ENCODE assay signal across 1 cellular context in the genomic region with DNA sequence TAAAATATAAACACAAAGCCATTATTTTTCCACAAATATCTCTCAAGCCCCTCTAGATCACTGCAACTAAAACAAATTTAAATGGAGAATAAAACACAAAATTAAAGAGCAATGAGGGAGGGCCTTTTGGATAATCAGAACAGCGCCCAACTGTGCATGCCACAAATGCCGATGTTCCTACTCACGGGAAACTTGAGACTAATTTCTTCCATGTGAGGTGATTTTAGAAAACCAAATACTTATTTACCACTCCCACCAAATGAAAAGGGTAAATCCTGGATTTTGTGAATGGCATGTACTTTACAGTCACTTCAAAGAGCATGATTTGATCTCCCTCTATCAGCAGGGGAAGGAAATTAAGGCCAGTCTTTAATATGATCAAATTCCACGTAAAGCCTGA.
TF ChIP-seq lines count a peak whose summit lies in the region.

No MANE protein-coding gene starts in this region.

TF ChIP-seq in IMR-90, 13 proteins besides CTCF, POLR2A, EP300 and RAD21:
- TF ChIP-seq RCOR1 (IDR thresholded peaks at IDR 0.05; ENCODE audit: insufficient replicate concordance, low read length) (no peak), FOS (IDR thresholded peaks at IDR 0.05; ENCODE audit: low read depth, low read length) (no peak), CHD1 (IDR thresholded peaks at IDR 0.05; ENCODE audit: low read depth, low read length) (no peak), MXI1 (IDR thresholded peaks at IDR 0.05; ENCODE audit: borderline replicate concordance, low read depth, low read length) (no peak), MAZ (IDR thresholded peaks at IDR 0.05; ENCODE audit: borderline replicate concordance, low read depth, low read length) (no peak), CEBPB (IDR thresholded peaks at IDR 0.05; ENCODE audit: low read depth, low read length) (no peak), NFE2L2 (IDR thresholded peaks at IDR 0.05; ENCODE audit: low read depth, low read length) (no peak), BHLHE40 (IDR thresholded peaks at IDR 0.05; ENCODE audit: low read depth, low read length) (no peak), MAFK (IDR thresholded peaks at IDR 0.05; ENCODE audit: low read depth, low read length) (no peak), RFX5 (IDR thresholded peaks at IDR 0.05; ENCODE audit: low read depth, low read length) (no peak), SMC3 (IDR thresholded peaks at IDR 0.05; ENCODE audit: low read depth, low read length) (no peak)
- TF ChIP-seq, protein P1, sequence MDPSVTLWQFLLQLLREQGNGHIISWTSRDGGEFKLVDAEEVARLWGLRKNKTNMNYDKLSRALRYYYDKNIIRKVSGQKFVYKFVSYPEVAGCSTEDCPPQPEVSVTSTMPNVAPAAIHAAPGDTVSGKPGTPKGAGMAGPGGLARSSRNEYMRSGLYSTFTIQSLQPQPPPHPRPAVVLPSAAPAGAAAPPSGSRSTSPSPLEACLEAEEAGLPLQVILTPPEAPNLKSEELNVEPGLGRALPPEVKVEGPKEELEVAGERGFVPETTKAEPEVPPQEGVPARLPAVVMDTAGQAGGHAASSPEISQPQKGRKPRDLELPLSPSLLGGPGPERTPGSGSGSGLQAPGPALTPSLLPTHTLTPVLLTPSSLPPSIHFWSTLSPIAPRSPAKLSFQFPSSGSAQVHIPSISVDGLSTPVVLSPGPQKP (IDR thresholded peaks at IDR 0.05; ENCODE audit: borderline replicate concordance, low read depth, low read length) = no peak
- TF ChIP-seq, protein P2, sequence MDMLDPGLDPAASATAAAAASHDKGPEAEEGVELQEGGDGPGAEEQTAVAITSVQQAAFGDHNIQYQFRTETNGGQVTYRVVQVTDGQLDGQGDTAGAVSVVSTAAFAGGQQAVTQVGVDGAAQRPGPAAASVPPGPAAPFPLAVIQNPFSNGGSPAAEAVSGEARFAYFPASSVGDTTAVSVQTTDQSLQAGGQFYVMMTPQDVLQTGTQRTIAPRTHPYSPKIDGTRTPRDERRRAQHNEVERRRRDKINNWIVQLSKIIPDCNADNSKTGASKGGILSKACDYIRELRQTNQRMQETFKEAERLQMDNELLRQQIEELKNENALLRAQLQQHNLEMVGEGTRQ (IDR thresholded peaks at IDR 0.05; ENCODE audit: low read depth, low read length) = no peak
